In genomic region chr12:43407816-43408645, GRCh38 we compare ENCODE assay signal across 10 cellular contexts.
DNase-seq lines count a peak whose midpoint lies in the region; ATAC-seq, FAIRE-seq and TF ChIP-seq lines count a peak whose summit lies in the region.
"Had no signal": no experiment of that assay in that cellular context is flagged by ENCODE, and none has a peak within 500 bp of the region (broad histone marks: within the 10 kb centered on the region; RNA-seq: fewer than 3 reads in every experiment).

No MANE protein-coding gene starts in this region.

- no peak for TF ChIP-seq EP300 in GM12878 (IDR thresholded peaks at IDR 0.05; ENCODE audit: borderline replicate concordance in 1 of 2, control insufficient read depth in 1 of 2, low read depth in 2 of 2, low read length in 2 of 2)

- H4K20me1 ChIP-seq in GM12878 (ENCODE audit: control insufficient read depth, insufficient read depth), result no peaks in the 10 kb centered on the region

- TF ChIP-seq RAD21 in GM12878 (IDR thresholded peaks at IDR 0.05; ENCODE audit: insufficient read depth, low read depth, low read length), result no peak

- H3K4me3 ChIP-seq in AG04449 (ENCODE audit: low read depth, low read length), result no peak overlapping the region
- no peak overlapping the region for H3K4me3 ChIP-seq in GM12878

- BruUV-seq in GM12878 (replicated peaks; lab: Mats Ljungman, UMichigan), result no TSS peak

- TF ChIP-seq POLR2A in GM12878 (IDR thresholded peaks at IDR 0.05; ENCODE audit: low read depth, low read length), result no peak

- peak; percentile 57 for FAIRE-seq in GM12878 (lab: Jason Lieb, UNC)
- no peak for FAIRE-seq in urothelium cell line (lab: Jason Lieb, UNC)

- H3K79me2 ChIP-seq in GM12878 (ENCODE audit: control insufficient read depth, insufficient read depth, low read length), result no peaks in the 10 kb centered on the region

- CTCF ChIA-PET in AG04449 (lab: Yijun Ruan, JAX) (no interaction called here), GM12878 (lab: Yijun Ruan, JAX) (interaction anchor here (2.0 kb wide), 1 partner anchor 37 kb away, joined by 7 read pairs; no protein-coding TSS in a partner anchor)

- no peaks in the 10 kb centered on the region for H3K9me3 ChIP-seq in GM12878 (replicated peaks; ENCODE audit: control insufficient read depth, insufficient read depth, low read length)

- no peaks in the 10 kb centered on the region for H3K27me3 ChIP-seq in GM12878 (replicated peaks in 1 of 2; ENCODE audit: control insufficient read depth in 2 of 2, insufficient read depth in 2 of 2, low read length in 1 of 2)

- SMC1A ChIA-PET in GM12878 (lab: Charles Lee; ENCODE audit: uncharacterized antibody, unreplicated experiment), result interaction anchor here (1.0 to 1.3 kb wide), 3 partner anchors 18 to 69 kb away, joined by 3 read pairs; no protein-coding TSS in a partner anchor

- no peak overlapping the region; the same call in 1 of the 2 replicates for H2AFZ ChIP-seq in GM12878 (ENCODE audit: control insufficient read depth, low read depth, low read length)

- RAD21 ChIA-PET in GM12878 (lab: Charles Lee; ENCODE audit: unreplicated experiment), result interaction anchor here (0.8 kb wide), 1 partner anchor 70 kb away, joined by 3 read pairs; no protein-coding TSS in a partner anchor

- peak overlapping the region; percentile 10; the same call in 1 of the 2 replicates for H3K27ac ChIP-seq in GM12878 (ENCODE audit: control insufficient read depth, insufficient read depth)

- 0 out of 2 replicates have a peak, but pooled peaks cover 3% of the 10 kb centered on the region for H3K4me1 ChIP-seq in GM12878 (ENCODE audit: control insufficient read depth, insufficient read depth, low read length)

- 40% methylated on average over 1 of the region's 1 CpG for WGBS in GM12878 (ENCODE audit: insufficient coverage, insufficient replicate concordance, low lambda C conversion rate, missing lambda C conversion rate)

- in situ Hi-C loops in GM12878 (cut with MboI), result no loop called here

- H3K36me3 ChIP-seq in GM12878 (ENCODE audit: control insufficient read depth in 2 of 2, insufficient read depth in 2 of 2, low read length in 1 of 2), result no peaks in the 10 kb centered on the region

- H3K4me2 ChIP-seq in GM12878 (ENCODE audit: control insufficient read depth, insufficient read depth), result 0 out of 2 replicates have a peak overlapping the region, but pooled peaks have one; percentile 3

- peak; percentile 54 for ATAC-seq in GM19455 (IDR thresholded peaks at IDR 0.05; ENCODE audit: unreplicated experiment)
- peak; percentile 72 for ATAC-seq in HG03060 (IDR thresholded peaks at IDR 0.05; ENCODE audit: low read depth, unreplicated experiment)
- peak; percentile 86 for ATAC-seq in GM12878

- intact Hi-C loops in GM12878 (cut with micrococcal nuclease; ENCODE audit: unreplicated experiment), result no loop called here

- DNase-seq in AG04449 (ENCODE audit: low read depth, low spot score) (peak; percentile 45), GM12878 (ENCODE audit: low read depth, low spot score) (no peak), urothelium cell line (ENCODE audit: low spot score) (no peak), AG08395 (ENCODE audit: low spot score) (no peak), mucosa of gallbladder (ENCODE audit: low spot score) (no peak), KG1 (lab: John Stamatoyannopoulos, UW) (no peak)
- DNase-seq: ACHN; activated CD4-positive, alpha-beta T cell treated with anti-CD3 and anti-CD28 coated beads, Interleukin-2, amount 50 U/mL, for 1 hour had no signal

- TF ChIP-seq CTCF in AG04449 (IDR thresholded peaks at IDR 0.05; ENCODE audit: insufficient read depth, low read length, missing control alignments) (no peak), GM12878 (IDR thresholded peaks at IDR 0.05 in 2 of 3, conservative IDR thresholded peaks at IDR 0.05 in 1 of 3; ENCODE audit: control insufficient read depth in 2 of 3, extremely low read depth in 1 of 3, insufficient read depth in 1 of 3, low read depth in 3 of 3, low read length in 3 of 3) (no peak)

- POLR2A ChIA-PET in AG04449 (lab: Yijun Ruan, JAX), result no interaction called here
- POLR2A ChIA-PET in GM12878 (lab: Charles Lee), result no interaction called here

- no peak overlapping the region for H3K9ac ChIP-seq in GM12878 (ENCODE audit: control insufficient read depth, insufficient read depth, low read length)

TF ChIP-seq in GM12878, 131 proteins besides CTCF, POLR2A, EP300 and RAD21 (continues in another document):
- TF ChIP-seq FOXK2 (IDR thresholded peaks at IDR 0.05) (no peak), PKNOX1 (IDR thresholded peaks at IDR 0.05) (no peak), E2F4 (IDR thresholded peaks at IDR 0.05; ENCODE audit: low read depth, low read length) (no peak), JUNB (IDR thresholded peaks at IDR 0.05) (peak; percentile 66), RAD51 (IDR thresholded peaks at IDR 0.05) (no peak), E4F1 (IDR thresholded peaks at IDR 0.05; ENCODE audit: borderline replicate concordance, partially characterized antibody) (no peak), NFIC (IDR thresholded peaks at IDR 0.05; ENCODE audit: low read depth, low read length) (peak; percentile 85), NRF1 (conservative IDR thresholded peaks at IDR 0.05; ENCODE audit: low read depth, low read length) (no peak), RFX5 (IDR thresholded peaks at IDR 0.05; ENCODE audit: low read depth, low read length) (no peak), BCLAF1 (IDR thresholded peaks at IDR 0.05) (no peak), ZBED1 (IDR thresholded peaks at IDR 0.05; ENCODE audit: borderline replicate concordance) (0 out of 2 replicates have a peak, but pooled peaks have one; percentile 22), SRF (IDR thresholded peaks at IDR 0.05; ENCODE audit: low read depth in 2 of 2, low read length in 2 of 2) (no peak)
